In the genomic region with DNA sequence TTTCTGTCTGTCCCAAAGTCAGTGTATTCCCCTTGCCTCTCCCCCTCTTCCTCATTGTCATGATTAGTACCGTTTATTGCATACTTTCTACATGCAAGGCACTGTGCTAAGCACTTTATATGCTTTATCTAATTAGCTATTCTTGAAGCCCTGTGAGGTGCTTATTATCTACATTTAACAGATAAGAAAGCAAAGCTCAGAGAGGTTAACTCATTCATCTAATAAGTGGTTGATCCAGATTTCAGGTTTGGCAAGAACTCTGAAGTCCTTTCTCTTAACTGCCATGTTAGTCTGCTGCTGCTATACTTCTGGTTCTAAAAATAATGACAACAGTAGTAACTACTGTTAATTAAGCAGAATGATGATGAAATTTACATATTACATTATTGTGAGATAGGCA, we compare ENCODE assay signal across 8 cellular contexts. TPM values are rescaled to one million over a fixed set of nuclear protein-coding genes. Genes with fewer than 3 reads are reported as not detected.
DNase-seq lines count a peak whose midpoint lies in the region; ATAC-seq and TF ChIP-seq lines count a peak whose summit lies in the region.

No MANE protein-coding gene starts in this region.

- no peaks in the 10 kb centered on the region for H3K36me3 ChIP-seq in CD4-positive, CD25-positive, alpha-beta regulatory T cell (ENCODE audit: control insufficient read depth, insufficient read depth, low read length)

- no peaks in the 10 kb centered on the region for H3K9me3 ChIP-seq in CD4-positive, CD25-positive, alpha-beta regulatory T cell (ENCODE audit: control insufficient read depth in 2 of 2, low read length in 2 of 2)

- TF ChIP-seq CTCF in NB4 (IDR thresholded peaks at IDR 0.05; ENCODE audit: low read depth, low read length) (no peak), coronary artery (IDR thresholded peaks at IDR 0.05) (no peak), nephron progenitor cell (IDR thresholded peaks at IDR 0.05) (no peak)

- H3K9me3 Mint-ChIP-seq in CD4-positive, CD25-positive, alpha-beta regulatory T cell = no peaks in the 10 kb centered on the region
- H3K9me3 Mint-ChIP-seq in nephron progenitor cell = no peaks in the 10 kb centered on the region

- H3K4me3 Mint-ChIP-seq in CD4-positive, CD25-positive, alpha-beta regulatory T cell = peak overlapping the region; percentile 82 to 85 (median 83)
- H3K4me3 Mint-ChIP-seq in nephron progenitor cell = peak overlapping the region; percentile 70

- H3K4me1 Mint-ChIP-seq in CD4-positive, CD25-positive, alpha-beta regulatory T cell = peaks cover 34 to 82% (median 69%) of the 10 kb centered on the region in 4 donors
- peaks cover 49% of the 10 kb centered on the region for H3K4me1 Mint-ChIP-seq in nephron progenitor cell

- ATAC-seq in CD4-positive, CD25-positive, alpha-beta regulatory T cell (ENCODE audit: low read depth in 2 of 2) = no peak
- ATAC-seq in HG02623 (IDR thresholded peaks at IDR 0.05; ENCODE audit: unreplicated experiment) = no peak

- peak overlapping the region; percentile 98 to 100 (median 98) for H3K27ac Mint-ChIP-seq in CD4-positive, CD25-positive, alpha-beta regulatory T cell
- H3K27ac Mint-ChIP-seq in nephron progenitor cell = peak overlapping the region; percentile 99

- H3K27me3 ChIP-seq in CD4-positive, CD25-positive, alpha-beta regulatory T cell (ENCODE audit: control insufficient read depth, insufficient read depth, low read length) = no peaks in the 10 kb centered on the region

- no peaks in the 10 kb centered on the region for H3K36me3 Mint-ChIP-seq in CD4-positive, CD25-positive, alpha-beta regulatory T cell
- H3K36me3 Mint-ChIP-seq in nephron progenitor cell (ENCODE audit: low read depth) = peaks cover 5% of the 10 kb centered on the region

- peak overlapping the region; percentile 72 for H3K4me3 ChIP-seq in CD4-positive, CD25-positive, alpha-beta regulatory T cell (ENCODE audit: low read depth, low read length)
- H3K4me3 ChIP-seq in NB4 (ENCODE audit: low read depth, low read length) = peak overlapping the region; percentile 13
- peak overlapping the region; percentile 47 for H3K4me3 ChIP-seq in coronary artery

- no peak for TF ChIP-seq POLR2A in NB4 (IDR thresholded peaks at IDR 0.05; ENCODE audit: extremely low read depth, insufficient read length)

- no peak for DNase-seq in CD4-positive, CD25-positive, alpha-beta regulatory T cell
- DNase-seq in NB4 (ENCODE audit: low read depth) (no peak), coronary artery (ENCODE audit: low spot score) (no peak), nephron progenitor cell (no peak), amniotic stem cell (lab: John Stamatoyannopoulos, UW) (no peak), NCI-H2171 treated with DMSO at 0.1 percent for 48 hours (lab: John Stamatoyannopoulos, UW) (no peak), AG08396 (ENCODE audit: low spot score) (no peak)

- H3K27ac ChIP-seq in CD4-positive, CD25-positive, alpha-beta regulatory T cell (ENCODE audit: insufficient read depth, low read length, poor library complexity, severe bottlenecking) = peak overlapping the region; percentile 98
- H3K27ac ChIP-seq in coronary artery = peak overlapping the region; percentile 86 to 91

- H3K4me1 ChIP-seq in CD4-positive, CD25-positive, alpha-beta regulatory T cell (ENCODE audit: control insufficient read depth, insufficient read depth, low read length, poor library complexity, severe bottlenecking) = peaks cover 57% of the 10 kb centered on the region

- H3K27me3 Mint-ChIP-seq in CD4-positive, CD25-positive, alpha-beta regulatory T cell = no peaks in the 10 kb centered on the region
- H3K27me3 Mint-ChIP-seq in nephron progenitor cell (ENCODE audit: low read depth, poor library complexity) = peaks cover 2% of the 10 kb centered on the region

RNA-seq across cellular contexts. Expression of gene IQGAP1, which starts 13.5 kb away (rescaled TPM):
- total RNA-seq in CD4-positive, CD25-positive, alpha-beta regulatory T cell = 198 TPM
- polyA plus RNA-seq in CD4-positive, CD25-positive, alpha-beta regulatory T cell = 100 to 1,000 TPM in 3 of 4 donors, 10 to 100 TPM in 1; 98.2 to 147 (median 123) TPM

RNA-seq across cellular contexts. Expression of gene ZNF774, which starts 49.4 kb away (rescaled TPM):
- total RNA-seq in CD4-positive, CD25-positive, alpha-beta regulatory T cell = not detected
- not detected for polyA plus RNA-seq in CD4-positive, CD25-positive, alpha-beta regulatory T cell

Comparison
In these comparisons a context has a peak if more than half of its experiments do, and no peak if none do; other contexts are left out.
1. H3K4me3 ChIP-seq: peak in every context shown above with its lines; median percentile 72 in CD4-positive, CD25-positive, alpha-beta regulatory T cell; 47 in coronary artery; 13 in NB4.